In genomic region chrX:134803551-134804183, GRCh38 we compare ENCODE assay signal across 9 cellular contexts. TPM values are rescaled to one million over a fixed set of nuclear protein-coding genes. Genes with fewer than 3 reads are reported as not detected.
DNase-seq lines count a peak whose midpoint lies in the region; ATAC-seq lines count a peak whose summit lies in the region.
"Had no signal": no experiment of that assay in that cellular context is flagged by ENCODE, and none has a peak within 500 bp of the region (broad histone marks: within the 10 kb centered on the region; RNA-seq: fewer than 3 reads in every experiment).

No MANE protein-coding gene starts in this region.

- H3K79me2 ChIP-seq in mesendoderm (ENCODE audit: control insufficient read depth, insufficient read depth, low read length) = no peaks in the 10 kb centered on the region

- H2BK15ac ChIP-seq in mesendoderm (replicated peaks; ENCODE audit: low read depth) = no peak overlapping the region

- no peak overlapping the region for H3K9ac ChIP-seq in mesendoderm (ENCODE audit: low read length)

- peak overlapping the region; percentile 18 for H3K18ac ChIP-seq in mesendoderm (ENCODE audit: low read length)

- H2BK120ac ChIP-seq in mesendoderm (ENCODE audit: low read depth, low read length) = no peak overlapping the region

- H3K36me3 ChIP-seq in mesendoderm (ENCODE audit: control insufficient read depth, insufficient read depth, low read length) = no peaks in the 10 kb centered on the region
- H3K36me3 ChIP-seq: colonic mucosa had no signal

- H3K4me3 ChIP-seq in mesendoderm (ENCODE audit: low read length) = no peak overlapping the region
- H3K4me3 ChIP-seq: colonic mucosa had no signal

- H2AK5ac ChIP-seq in mesendoderm (ENCODE audit: low read length) = no peak overlapping the region

- peak overlapping the region; percentile 74 for H3K56ac ChIP-seq in mesendoderm (ENCODE audit: low read length)

- H2BK5ac ChIP-seq in mesendoderm (ENCODE audit: low read length) = no peak overlapping the region

- no peaks in the 10 kb centered on the region for H3K79me1 ChIP-seq in mesendoderm (ENCODE audit: low read length)

- H3K4me2 ChIP-seq in mesendoderm (ENCODE audit: low read length) = no peak overlapping the region

- no peaks in the 10 kb centered on the region for H3K27me3 ChIP-seq in mesendoderm (ENCODE audit: insufficient read depth, low read length, poor library complexity)
- H3K27me3 ChIP-seq: colonic mucosa had no signal

- H3K23ac ChIP-seq in mesendoderm (ENCODE audit: low read length) = no peak overlapping the region

- peak; percentile 21 for DNase-seq in RPMI8226
- DNase-seq in mesendoderm = peak; percentile 91
- DNase-seq in DMS 273 (lab: John Stamatoyannopoulos, UW; ENCODE audit: unreplicated experiment) = no peak
- no peak for DNase-seq in NCI-H510A treated with DMSO at 0.1 percent for 48 hours (lab: John Stamatoyannopoulos, UW)
- DNase-seq in NCI-H446 treated with DMSO at 0.1 percent for 48 hours (lab: John Stamatoyannopoulos, UW) = no peak
- DNase-seq: colonic mucosa, NCI-H1048 had no signal

- no CpG with 5 or more reads among the region's 4 CpGs for WGBS in mesendoderm (ENCODE audit: extremely low coverage, insufficient coverage, low lambda C conversion rate)

- H3K4ac ChIP-seq in mesendoderm (ENCODE audit: low read depth, low read length) = no peak overlapping the region

- peak overlapping the region; percentile 36 for H3K27ac ChIP-seq in mesendoderm (ENCODE audit: low read depth, low read length)
- H3K27ac ChIP-seq: colonic mucosa had no signal

- H4K5ac ChIP-seq in mesendoderm (ENCODE audit: low read length) = no peak overlapping the region

- no peaks in the 10 kb centered on the region for H3K4me1 ChIP-seq in mesendoderm (ENCODE audit: control insufficient read depth, low read depth, low read length)
- H3K4me1 ChIP-seq: colonic mucosa had no signal

- ATAC-seq in GM18907 (IDR thresholded peaks at IDR 0.05; ENCODE audit: unreplicated experiment) (peak; percentile 51), HG02623 (IDR thresholded peaks at IDR 0.05; ENCODE audit: unreplicated experiment) (peak; percentile 50)

- H4K8ac ChIP-seq in mesendoderm (ENCODE audit: low read depth, low read length) = no peak overlapping the region

RNA-seq across cellular contexts. Expression of gene PABIR2, which starts 6.7 kb away (rescaled TPM):
- polyA plus RNA-seq in mesendoderm (2013, experiment 1 of 2) = 19.2 TPM
- polyA plus RNA-seq in mesendoderm (2013, experiment 2 of 2) = 19.9 TPM

Comparison
In these comparisons a context has a peak if more than half of its experiments do, and no peak if none do; other contexts are left out.
1. DNase-seq: peak in RPMI8226 (single experiment) and mesendoderm (single experiment); none in DMS 273 (single experiment), NCI-H510A treated with DMSO at 0.1 percent for 48 hours (single experiment) and NCI-H446 treated with DMSO at 0.1 percent for 48 hours (single experiment).